25 cellular contexts compared by ENCODE assay signal in the genomic region with DNA sequence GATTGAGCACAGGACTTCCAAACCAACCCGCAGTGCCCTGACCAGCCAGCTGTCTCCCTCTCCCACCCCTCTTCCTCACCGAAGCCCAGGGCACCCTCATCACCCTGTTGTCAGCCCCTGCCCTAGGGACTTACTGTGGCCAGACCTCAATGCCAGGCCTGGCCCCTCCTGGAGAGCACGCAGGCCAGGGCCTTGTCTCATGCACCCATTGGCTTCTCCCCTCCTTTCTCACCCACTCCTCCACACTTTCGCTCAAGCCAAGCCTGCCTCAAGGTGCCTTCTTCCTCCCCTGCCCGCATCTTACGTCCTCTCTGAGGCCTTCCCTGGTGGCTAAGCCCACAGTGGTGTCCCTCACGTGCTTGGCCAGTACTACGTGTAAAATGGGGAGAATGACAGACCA.
"Had no signal": no experiment of that assay in that cellular context is flagged by ENCODE, and none has a peak within 500 bp of the region (broad histone marks: within the 10 kb centered on the region; RNA-seq: fewer than 3 reads in every experiment).

No MANE protein-coding gene starts in this region.

- H3K27ac Mint-ChIP-seq: memory B cell; naive thymus-derived CD8-positive, alpha-beta T cell; nephron; stimulated activated naive CD8-positive, alpha-beta T cell treated with anti-CD3 and anti-CD28 coated beads, Interleukin-15, Interleukin-2, amounts not matched to agents 100 ng/mL and 50 ng/mL, for 24 hours; type B pancreatic cell had no signal

- H3K9me3 ChIP-seq: heart right ventricle, left ventricle myocardium inferior, pancreas, prostate gland, suprapubic skin, thoracic aorta, tibial artery, uterus had no signal

- H3K79me2 ChIP-seq: hepatocyte had no signal

- H3K27me3 ChIP-seq: uterus had no signal

- H3K36me3 Mint-ChIP-seq: memory B cell; naive thymus-derived CD8-positive, alpha-beta T cell; type B pancreatic cell had no signal

- H3K4me1 ChIP-seq: pancreas, prostate gland, uterus had no signal

- H3K4me1 Mint-ChIP-seq: nephron had no signal

- H2AFZ ChIP-seq: hepatocyte had no signal

- ATAC-seq: heart right ventricle; naive thymus-derived CD8-positive, alpha-beta T cell; pancreas; right cardiac atrium; sciatic nerve had no signal

- H3K4me2 ChIP-seq: hepatocyte had no signal

- H3K4me3 ChIP-seq: heart right ventricle, hepatocyte, left ventricle myocardium inferior, lung, pancreas, prostate gland, skin epidermis, suprapubic skin, thoracic aorta, tibial artery, uterus had no signal

- H3K36me3 ChIP-seq: heart right ventricle, left ventricle myocardium inferior, pancreas, prostate gland, suprapubic skin, thoracic aorta, tibial artery, uterus had no signal

- H3K4me3 Mint-ChIP-seq: memory B cell; naive thymus-derived CD8-positive, alpha-beta T cell; nephron; stimulated activated naive CD8-positive, alpha-beta T cell treated with anti-CD3 and anti-CD28 coated beads, Interleukin-15, Interleukin-2, amounts not matched to agents 100 ng/mL and 50 ng/mL, for 24 hours; type B pancreatic cell had no signal

- H3K27ac ChIP-seq: heart right ventricle, hepatocyte, left ventricle myocardium inferior, pancreas, prostate gland, skin epidermis, suprapubic skin, thoracic aorta, tibial artery, uterus had no signal

- DNase-seq: heart right ventricle; left ventricle myocardium inferior; naive thymus-derived CD8-positive, alpha-beta T cell; nucleus accumbens; pancreas; retina; right cardiac atrium; stimulated activated CD4-positive, alpha-beta T cell treated with anti-CD3 and anti-CD28 coated beads, Interleukin-12 subunit alpha, Interleukin-12 subunit beta, amount 100 ng/mL, for 4 hours; stimulated activated CD4-positive, alpha-beta T cell treated with anti-CD3 and anti-CD28 coated beads, Interleukin-15, amount 100 ng/mL, for 24 hours; stimulated activated CD4-positive, alpha-beta T cell treated with anti-CD3 and anti-CD28 coated beads, Interleukin-2, amount 100 ng/mL, for 24 hours; stimulated activated CD4-positive, alpha-beta T cell treated with anti-CD3 and anti-CD28 coated beads, Interleukin-4, amount 100 ng/mL, for 1 hour; stimulated activated naive CD4-positive, alpha-beta T cell; tibial artery; uterus had no signal

- H3K9me3 Mint-ChIP-seq: memory B cell; naive thymus-derived CD8-positive, alpha-beta T cell; nephron; stimulated activated naive CD8-positive, alpha-beta T cell treated with anti-CD3 and anti-CD28 coated beads, Interleukin-15, Interleukin-2, amounts not matched to agents 100 ng/mL and 50 ng/mL, for 24 hours; type B pancreatic cell had no signal
